In genomic region chr1:40556121-40556520, GRCh38 we compare ENCODE assay signal across 35 cellular contexts. TPM values are rescaled to one million over a fixed set of nuclear protein-coding genes. Genes with fewer than 3 reads are reported as not detected.
DNase-seq lines count a peak whose midpoint lies in the region; ATAC-seq, FAIRE-seq and TF ChIP-seq lines count a peak whose summit lies in the region.
"Had no signal": no experiment of that assay in that cellular context is flagged by ENCODE, and none has a peak within 500 bp of the region (broad histone marks: within the 10 kb centered on the region; RNA-seq: fewer than 3 reads in every experiment).

No MANE protein-coding gene starts in this region.

- ATAC-seq in HepG2 (no peak), right lobe of liver (no peak), A549 (no peak), IMR-90 (ENCODE audit: low read depth) (no peak), K562 (no peak), GM21529 (IDR thresholded peaks at IDR 0.05; ENCODE audit: unreplicated experiment) (no peak), HG03460 (IDR thresholded peaks at IDR 0.05; ENCODE audit: unreplicated experiment) (no peak)
- no peak for ATAC-seq in naive thymus-derived CD8-positive, alpha-beta T cell
- ATAC-seq: CD8-positive, alpha-beta T cell had no signal

- no peaks in the 10 kb centered on the region for H3K79me1 ChIP-seq in IMR-90 (ENCODE audit: low read depth in 1 of 2, low read length in 2 of 2)

- H4K91ac ChIP-seq in IMR-90 (ENCODE audit: insufficient read depth, low read depth, low read length): no peak overlapping the region

- H3K4ac ChIP-seq in IMR-90 (ENCODE audit: low read depth, low read length): no peak overlapping the region

- H4K8ac ChIP-seq in IMR-90 (ENCODE audit: low read depth in 2 of 2, low read length in 2 of 2): no peak overlapping the region

- no peak for DNase-seq in HepG2 (ENCODE audit: low spot score)
- DNase-seq in right lobe of liver: no peak
- DNase-seq in A549 (ENCODE audit: low read depth in 1 of 2, low spot score in 1 of 2): no peak
- DNase-seq in IMR-90: no peak
- no peak for DNase-seq in K562 (ENCODE audit: extremely low read depth in 1 of 4, low spot score in 3 of 4)
- DNase-seq in naive thymus-derived CD8-positive, alpha-beta T cell: no peak
- DNase-seq: 8988T; ACHN; AML-193; BE2C; C1 segment of cervical spinal cord; Caco-2; Calu3; CD4-positive, alpha-beta memory T cell; CD4-positive, alpha-beta T cell; CD4-positive, CD25-positive, alpha-beta regulatory T cell; CD8-positive, alpha-beta memory T cell; CD8-positive, alpha-beta T cell; COR-L47; DMS 273 treated with DMSO at 0.1 percent for 48 hours; DMS153; DMS53; DMS79; DMS79 treated with DMSO at 0.1 percent for 48 hours; DND-41; EL had no signal

- H3K18ac ChIP-seq in IMR-90 (ENCODE audit: low read depth, low read length): no peak overlapping the region

- H3K27ac Mint-ChIP-seq in naive thymus-derived CD8-positive, alpha-beta T cell: no peak overlapping the region
- H3K27ac Mint-ChIP-seq: B cell; CD14-positive monocyte; CD4-positive, alpha-beta memory T cell; CD4-positive, alpha-beta T cell; CD4-positive, CD25-positive, alpha-beta regulatory T cell; CD8-positive, alpha-beta memory T cell; CD8-positive, alpha-beta T cell had no signal

- no peaks in the 10 kb centered on the region for H3K36me3 Mint-ChIP-seq in naive thymus-derived CD8-positive, alpha-beta T cell
- H3K36me3 Mint-ChIP-seq: CD14-positive monocyte; CD4-positive, alpha-beta memory T cell; CD4-positive, CD25-positive, alpha-beta regulatory T cell; CD8-positive, alpha-beta memory T cell; CD8-positive, alpha-beta T cell had no signal

- H3K4me1 ChIP-seq in HepG2 (ENCODE audit: insufficient read depth, low read length): no peaks in the 10 kb centered on the region
- H3K4me1 ChIP-seq in right lobe of liver: no peaks in the 10 kb centered on the region
- no peaks in the 10 kb centered on the region for H3K4me1 ChIP-seq in A549
- no peaks in the 10 kb centered on the region for H3K4me1 ChIP-seq in IMR-90 (ENCODE audit: control insufficient read depth, insufficient read depth, low read length)
- H3K4me1 ChIP-seq in K562 (replicated peaks in 1 of 2; ENCODE audit: control insufficient read depth in 2 of 2, insufficient read depth in 2 of 2, low read length in 2 of 2): peaks cover 0 to 4% of the 10 kb centered on the region in 2 experiments; a peak in 1 of 5 replicates
- H3K4me1 ChIP-seq: BE2C; BLaER1; BLaER1 treated with 17β-estradiol and CSF1 and Interleukin-3, amounts not matched to agents 10 nM and 100 nM; Caco-2 had no signal

- H3K36me3 ChIP-seq in HepG2 (replicated peaks in 1 of 2; ENCODE audit: control insufficient read depth in 1 of 2, insufficient read depth in 2 of 2, low read length in 2 of 2): no peaks in the 10 kb centered on the region
- no peaks in the 10 kb centered on the region for H3K36me3 ChIP-seq in right lobe of liver
- no peaks in the 10 kb centered on the region for H3K36me3 ChIP-seq in IMR-90 (ENCODE audit: control insufficient read depth, insufficient read depth, low read length)
- H3K36me3 ChIP-seq in K562 (ENCODE audit: control insufficient read depth, insufficient read depth, low read length): no peaks in the 10 kb centered on the region
- H3K36me3 ChIP-seq: BE2C; BLaER1 treated with 17β-estradiol and CSF1 and Interleukin-3, amounts not matched to agents 10 nM and 100 nM had no signal

- H3K4me1 Mint-ChIP-seq in naive thymus-derived CD8-positive, alpha-beta T cell: no peaks in the 10 kb centered on the region
- H3K4me1 Mint-ChIP-seq: B cell; CD14-positive monocyte; CD4-positive, alpha-beta memory T cell; CD8-positive, alpha-beta memory T cell had no signal

- H3K9me3 ChIP-seq in HepG2 (ENCODE audit: low read length): no peaks in the 10 kb centered on the region
- H3K9me3 ChIP-seq in right lobe of liver: no peaks in the 10 kb centered on the region
- H3K9me3 ChIP-seq in A549: no peaks in the 10 kb centered on the region
- H3K9me3 ChIP-seq in IMR-90 (ENCODE audit: control insufficient read depth, insufficient read depth, low read length): no peaks in the 10 kb centered on the region
- no peaks in the 10 kb centered on the region for H3K9me3 ChIP-seq in K562 (replicated peaks; ENCODE audit: control insufficient read depth, insufficient read depth, low read depth, low read length)
- H3K9me3 ChIP-seq: BE2C, Caco-2 had no signal

- no peak overlapping the region for H2BK120ac ChIP-seq in IMR-90 (ENCODE audit: low read depth, low read length)

- no peak for TF ChIP-seq CTCF in HepG2 (CRISPR knock-in tag; IDR thresholded peaks at IDR 0.05)
- TF ChIP-seq CTCF in right lobe of liver (IDR thresholded peaks at IDR 0.05): no peak
- TF ChIP-seq CTCF in A549 (IDR thresholded peaks at IDR 0.05): no peak
- TF ChIP-seq CTCF in IMR-90 (conservative IDR thresholded peaks at IDR 0.05; ENCODE audit: low read depth, low read length): no peak
- no peak for TF ChIP-seq CTCF in K562 (IDR thresholded peaks at IDR 0.05 in 2 of 3, conservative IDR thresholded peaks at IDR 0.05 in 1 of 3; ENCODE audit: insufficient read depth in 2 of 3, low read depth in 1 of 3, low read length in 3 of 3)

- no peak overlapping the region for H2BK20ac ChIP-seq in IMR-90 (ENCODE audit: low read depth, low read length)

- in situ Hi-C loops in HepG2 (cut with HindIII; ENCODE audit: extremely low pct_ligation_motif_present, low pct_unique_long_range_greater_than_20kb) (no loop called here), IMR-90 (cut with MboI; ENCODE audit: low sequenced_read_pairs) (no loop called here), K562 (cut with MboI) (no loop called here)

- no peak overlapping the region for H3K14ac ChIP-seq in IMR-90 (replicated peaks; ENCODE audit: low read depth, low read length)

- no peak overlapping the region for H2BK15ac ChIP-seq in IMR-90 (ENCODE audit: low read depth, low read length)

- no peak for TF ChIP-seq EP300 in HepG2 (IDR thresholded peaks at IDR 0.05; ENCODE audit: low read depth in 2 of 2, low read length in 2 of 2)
- no peak for TF ChIP-seq EP300 in HepG2 (CRISPR knock-in tag; IDR thresholded peaks at IDR 0.05; ENCODE audit: borderline replicate concordance)
- TF ChIP-seq EP300 in A549 (IDR thresholded peaks at IDR 0.05): no peak
- no peak for TF ChIP-seq EP300 in K562 (IDR thresholded peaks at IDR 0.05; ENCODE audit: low read length)

- peaks cover 0 to 8% (median 2%) of the 10 kb centered on the region in 9 donors for H3K9me3 Mint-ChIP-seq in naive thymus-derived CD8-positive, alpha-beta T cell
- H3K9me3 Mint-ChIP-seq: CD4-positive, alpha-beta T cell; CD8-positive, alpha-beta T cell had no signal

- no peak overlapping the region for H3K9ac ChIP-seq in HepG2 (ENCODE audit: insufficient read depth, low read depth, low read length)
- H3K9ac ChIP-seq in IMR-90 (ENCODE audit: low read depth, low read length): no peak overlapping the region
- no peak overlapping the region for H3K9ac ChIP-seq in K562 (ENCODE audit: insufficient read depth in 1 of 2, low read depth in 2 of 2, low read length in 2 of 2)
- H3K9ac ChIP-seq: BLaER1; BLaER1 treated with 17β-estradiol and CSF1 and Interleukin-3, amounts not matched to agents 10 nM and 100 nM had no signal

- dilution Hi-C loops in IMR-90 (cut with HindIII; ENCODE audit: low sequenced_read_pairs, unreplicated experiment): no loop called here

- H3K56ac ChIP-seq in IMR-90 (ENCODE audit: extremely low read depth, insufficient read depth, low read length): no peak overlapping the region

- H3K27me3 ChIP-seq in HepG2 (ENCODE audit: control insufficient read depth in 1 of 2, insufficient read depth in 2 of 2, low read length in 2 of 2): no peaks in the 10 kb centered on the region
- no peaks in the 10 kb centered on the region for H3K27me3 ChIP-seq in right lobe of liver
- H3K27me3 ChIP-seq in IMR-90 (ENCODE audit: control insufficient read depth, insufficient read depth, low read length): no peaks in the 10 kb centered on the region
- no peaks in the 10 kb centered on the region; a peak in 1 of 5 replicates for H3K27me3 ChIP-seq in K562 (ENCODE audit: control insufficient read depth in 2 of 2, insufficient read depth in 2 of 2, low read length in 2 of 2)
- H3K27me3 ChIP-seq: BE2C; BLaER1; BLaER1 treated with 17β-estradiol and CSF1 and Interleukin-3, amounts not matched to agents 10 nM and 100 nM had no signal

- H3K79me2 ChIP-seq in HepG2 (ENCODE audit: insufficient read depth, low read length): no peaks in the 10 kb centered on the region
- no peaks in the 10 kb centered on the region for H3K79me2 ChIP-seq in K562 (ENCODE audit: control insufficient read depth, insufficient read depth, low read length)

- WGBS in HepG2 (ENCODE audit: low lambda C conversion rate): 85% methylated on average over 5 of the region's 5 CpGs
- WGBS in right lobe of liver (ENCODE audit: insufficient coverage, low coverage, low lambda C conversion rate, missing lambda C conversion rate): 93% methylated on average over 5 of the region's 5 CpGs
- 63% methylated on average over 5 of the region's 5 CpGs for WGBS in A549 (ENCODE audit: missing lambda C conversion rate)
- WGBS in IMR-90 (ENCODE audit: extremely low coverage in 2 of 2, insufficient read length in 1 of 2), 2 experiments: no CpG with 5 or more reads among the region's 5 CpGs
- WGBS in K562 (ENCODE audit: insufficient coverage, low coverage, missing lambda C conversion rate): 58% methylated on average over 5 of the region's 5 CpGs

- H3K9me1 ChIP-seq in IMR-90 (ENCODE audit: insufficient read depth, low read length) (no peaks in the 10 kb centered on the region), K562 (ENCODE audit: control insufficient read depth, insufficient read depth, low read length) (no peaks in the 10 kb centered on the region)

- TF ChIP-seq POLR2A in HepG2 (IDR thresholded peaks at IDR 0.05; ENCODE audit: insufficient read depth in 1 of 2, low read depth in 2 of 2, low read length in 2 of 2): no peak
- no peak for TF ChIP-seq POLR2A in right lobe of liver (IDR thresholded peaks at IDR 0.05)
- no peak for TF ChIP-seq POLR2A in A549 (IDR thresholded peaks at IDR 0.05; ENCODE audit: low read length)
- no peak for TF ChIP-seq POLR2A in IMR-90 (IDR thresholded peaks at IDR 0.05; ENCODE audit: low read depth, low read length)
- no peak for TF ChIP-seq POLR2A in K562 (conservative IDR thresholded peaks at IDR 0.05)

- no peak overlapping the region for H4K5ac ChIP-seq in IMR-90 (ENCODE audit: low read depth, low read length)

- H2AK5ac ChIP-seq in IMR-90 (ENCODE audit: low read depth, low read length): no peak overlapping the region

- H3K4me3 ChIP-seq in HepG2 (replicated peaks in 1 of 3; ENCODE audit: insufficient read depth in 1 of 3, low read depth in 2 of 3, low read length in 3 of 3) (no peak overlapping the region), right lobe of liver (no peak overlapping the region), A549 (no peak overlapping the region), IMR-90 (ENCODE audit: insufficient read depth, low read depth, low read length) (no peak overlapping the region), K562 (no peak overlapping the region)
- H3K4me3 ChIP-seq: BLaER1; BLaER1 treated with 17β-estradiol and CSF1 and Interleukin-3, amounts not matched to agents 10 nM and 100 nM had no signal

- H2BK5ac ChIP-seq in IMR-90 (ENCODE audit: low read depth, low read length, poor library complexity, severe bottlenecking): no peak overlapping the region

- H3K27ac ChIP-seq in HepG2 (ENCODE audit: extremely low read length, insufficient read depth, low read length): no peak overlapping the region
- no peak overlapping the region for H3K27ac ChIP-seq in right lobe of liver
- no peak overlapping the region for H3K27ac ChIP-seq in A549
- no peak overlapping the region for H3K27ac ChIP-seq in IMR-90 (ENCODE audit: insufficient read depth, low read length)
- no peak overlapping the region for H3K27ac ChIP-seq in K562 (ENCODE audit: extremely low read depth, low read depth, low read length)
- H3K27ac ChIP-seq: 22Rv1; BLaER1; BLaER1 treated with 17β-estradiol and CSF1 and Interleukin-3, amounts not matched to agents 10 nM and 100 nM; C4-2B had no signal

- no peak overlapping the region for H3K4me3 Mint-ChIP-seq in naive thymus-derived CD8-positive, alpha-beta T cell
- H3K4me3 Mint-ChIP-seq: B cell; CD14-positive monocyte; CD4-positive, alpha-beta memory T cell; CD4-positive, alpha-beta T cell; CD4-positive, CD25-positive, alpha-beta regulatory T cell; CD8-positive, alpha-beta memory T cell; CD8-positive, alpha-beta T cell had no signal

- no TSS peak for BruUV-seq in HepG2 (replicated peaks; lab: Mats Ljungman, UMichigan)
- no TSS peak for BruUV-seq in IMR-90 (replicated peaks; lab: Mats Ljungman, UMichigan)
- no TSS peak for BruUV-seq in K562 (replicated peaks; lab: Mats Ljungman, UMichigan)

- H3K27me3 Mint-ChIP-seq in naive thymus-derived CD8-positive, alpha-beta T cell: peaks cover 0 to 5% (median 1%) of the 10 kb centered on the region in 5 donors

- H4K20me1 ChIP-seq in HepG2 (ENCODE audit: insufficient read depth, low read length) (no peaks in the 10 kb centered on the region), IMR-90 (ENCODE audit: insufficient read depth, low read length) (no peaks in the 10 kb centered on the region), K562 (replicated peaks; ENCODE audit: control insufficient read depth, insufficient read depth, low read length) (no peaks in the 10 kb centered on the region)
- H4K20me1 ChIP-seq: BLaER1; BLaER1 treated with 17β-estradiol and CSF1 and Interleukin-3, amounts not matched to agents 10 nM and 100 nM had no signal

- TF ChIP-seq RAD21 in HepG2 (CRISPR knock-in tag; IDR thresholded peaks at IDR 0.05) (no peak), A549 (conservative IDR thresholded peaks at IDR 0.05 in 1 of 2, IDR thresholded peaks at IDR 0.05 in 1 of 2) (no peak), IMR-90 (IDR thresholded peaks at IDR 0.05; ENCODE audit: low read length) (no peak), K562 (CRISPR knock-in tag; conservative IDR thresholded peaks at IDR 0.05 in 1 of 2, IDR thresholded peaks at IDR 0.05 in 1 of 2) (no peak)

- CTCF ChIA-PET in HepG2 (lab: Yijun Ruan, JAX; ENCODE audit: low intra/inter-chr PET ratio, low total read pairs) (no interaction called here), A549 (lab: Yijun Ruan, JAX) (interaction anchor here (1.1 kb wide), 1 partner anchor 218 kb away, joined by 3 read pairs; no protein-coding TSS in a partner anchor), IMR-90 (lab: Yijun Ruan, JAX) (interaction anchor here (0.6 kb wide), 1 partner anchor 23 kb away, joined by 7 read pairs; no protein-coding TSS in a partner anchor), K562 (lab: Yijun Ruan, JAX; ENCODE audit: low intra/inter-chr PET ratio) (no interaction called here)

- H3K4me2 ChIP-seq in HepG2 (ENCODE audit: low read depth, low read length): no peak overlapping the region
- no peak overlapping the region for H3K4me2 ChIP-seq in A549
- H3K4me2 ChIP-seq in IMR-90 (ENCODE audit: low read depth, low read length): no peak overlapping the region
- H3K4me2 ChIP-seq in K562 (ENCODE audit: insufficient read depth, low read length): no peak overlapping the region
- H3K4me2 ChIP-seq: BLaER1; BLaER1 treated with 17β-estradiol and CSF1 and Interleukin-3, amounts not matched to agents 10 nM and 100 nM had no signal

- no peak overlapping the region for H3K23ac ChIP-seq in IMR-90 (ENCODE audit: low read depth, low read length)

- FAIRE-seq in HepG2 (lab: Jason Lieb, UNC) (no peak), A549 (lab: Jason Lieb, UNC) (no peak), K562 (lab: Jason Lieb, UNC) (no peak)
- FAIRE-seq: D721Med had no signal

- H2AK9ac ChIP-seq in IMR-90 (replicated peaks; ENCODE audit: low read depth, low read length, poor library complexity): no peak overlapping the region

- intact Hi-C loops in HepG2 (cut with micrococcal nuclease; ENCODE audit: unreplicated experiment) (no loop called here), right lobe of liver (cut with DNase I) (no loop called here), IMR-90 (cut with micrococcal nuclease) (no loop called here), K562 (cut with micrococcal nuclease) (no loop called here)

- no peak overlapping the region for H2AFZ ChIP-seq in HepG2 (ENCODE audit: low read length)
- no peak overlapping the region for H2AFZ ChIP-seq in IMR-90 (replicated peaks; ENCODE audit: low read length, poor library complexity)
- H2AFZ ChIP-seq in K562 (ENCODE audit: low read depth, low read length): no peak overlapping the region

- POLR2A ChIA-PET in HepG2 (lab: Yijun Ruan, JAX) (no interaction called here), A549 (lab: Yijun Ruan, JAX) (no interaction called here), IMR-90 (lab: Charles Lee; ENCODE audit: unreplicated experiment) (no interaction called here), K562 (lab: Yijun Ruan, JAX) (interaction anchor here (1.3 to 1.5 kb wide), 2 partner anchors 14 to 24 kb away, joined by 3 to 4 read pairs; no protein-coding TSS in a partner anchor)
- POLR2A ChIA-PET in naive thymus-derived CD8-positive, alpha-beta T cell (lab: Charles Lee): interaction anchor here (0.6 kb wide), 1 partner anchor 697 kb away, joined by 5 read pairs; no protein-coding TSS in a partner anchor

RNA-seq across cellular contexts. Expression of gene ZNF684, which starts 24.7 kb away (rescaled TPM):
- total RNA-seq in HepG2 (2016; rRNA removed; fragmentation: Illumina TruSeq; extraction: Trizol) (15.2 and 18.8 TPM in 2 replicates), right lobe of liver (10 to 100 TPM in 2 of 6 experiments, 1 to 10 TPM in 4; 6.0 to 11.0 (median 8.6) TPM), IMR-90 (2012; rRNA removed) (4.1 and 5.0 TPM in 2 replicates), K562 (2014; rRNA removed) (4.6 and 5.4 TPM in 2 replicates), K562 (2014; rRNA removed; fragmentation: Illumina TruSeq; extraction: Trizol) (6.7 and 7.8 TPM in 2 replicates), K562 (2015; rRNA removed; fragmentation: Illumina TruSeq; extraction: Trizol) (7.1 and 8.8 TPM in 2 replicates), K562 (2021) (4.3 and 4.8 TPM in 2 replicates)
- 3.7 and 4.1 TPM in 2 replicates for total RNA-seq in HepG2 (2016; cell fraction: cytosol; rRNA removed; fragmentation: Illumina TruSeq; extraction: Trizol; ENCODE audit: low read depth)
- total RNA-seq in HepG2 (2016; cell fraction: insoluble cytoplasmic fraction; rRNA removed; fragmentation: Illumina TruSeq; extraction: Trizol): 12.6 and 19.3 TPM in 2 replicates
- total RNA-seq in HepG2 (2016; cell fraction: membrane; rRNA removed; fragmentation: Illumina TruSeq; extraction: Trizol): 7.5 and 8.9 TPM in 2 replicates
- 8.7 and 15.6 TPM in 2 replicates for total RNA-seq in HepG2 (2016; cell fraction: nucleus; rRNA removed; fragmentation: Illumina TruSeq; extraction: Trizol)
- polyA plus RNA-seq in HepG2 (2011; rRNA removed) (6.3 and 6.5 TPM in 2 replicates), A549 (2011; rRNA removed) (2.8 and 4.0 TPM in 2 replicates), A549 (2017; fragmentation: RNase III; extraction: RNeasy Plus Mini Kit Qiagen cat#74134 plus additional on column Dnase treatment) (2.4 to 3.0 TPM (median 2.5 TPM) in 3 replicates), IMR-90 (2012; rRNA removed) (1.4 and 1.8 TPM in 2 replicates), K562 (2011; rRNA removed) (5.2 and 5.5 TPM in 2 replicates), K562 (2014; fragmentation: Illumina TruSeq; extraction: Trizol) (5.3 and 6.0 TPM in 2 replicates), K562 (2014; fragmentation: Nextera tagmentation; extraction: Ambion mirVana) (1 to 10 TPM; 5.3 to 6.1 TPM), K562 (2014; rRNA removed) (5.1 and 5.3 TPM in 2 replicates)
- 4.2 and 4.9 TPM in 2 replicates for polyA plus RNA-seq in HepG2 (2011; cell fraction: cytosol; rRNA removed)
- polyA plus RNA-seq in HepG2 (2011; cell fraction: nucleus; rRNA removed): 5.2 and 7.7 TPM in 2 replicates
- polyA plus RNA-seq in HepG2 (2012): 5.0 and 7.1 TPM in 2 replicates
- polyA plus RNA-seq in HepG2 (2016; cell fraction: cytosol; fragmentation: Illumina TruSeq; extraction: Trizol; ENCODE audit: low read depth): 0.60 and 0.77 TPM in 2 replicates
- 10.5 and 10.8 TPM in 2 replicates for polyA plus RNA-seq in HepG2 (2016; cell fraction: insoluble cytoplasmic fraction; fragmentation: Illumina TruSeq; extraction: Trizol; ENCODE audit: low read depth)
- 1.4 and 1.5 TPM in 2 replicates for polyA plus RNA-seq in HepG2 (2016; cell fraction: membrane; fragmentation: Illumina TruSeq; extraction: Trizol; ENCODE audit: low read depth)
- polyA plus RNA-seq in HepG2 (2016; cell fraction: nucleus; fragmentation: Illumina TruSeq; extraction: Trizol; ENCODE audit: insufficient read depth, low read depth): 14.7 and 15.9 TPM in 2 replicates
- 1.1 and 4.1 TPM in 2 replicates for polyA minus RNA-seq in HepG2 (2011; rRNA and poly(A)+ RNA removed; ENCODE audit: low replicate concordance)
- polyA minus RNA-seq in HepG2 (2011; cell fraction: cytosol; rRNA and poly(A)+ RNA removed): 4.4 and 6.0 TPM in 2 replicates
- 6.6 and 17.4 TPM in 2 replicates for polyA minus RNA-seq in HepG2 (2011; cell fraction: nucleus; rRNA and poly(A)+ RNA removed)
- 1.7 and 2.3 TPM in 2 replicates for polyA plus RNA-seq in A549 (2012; cell fraction: cytosol; rRNA removed)
- polyA plus RNA-seq in A549 (2012; cell fraction: nucleus; rRNA removed): 1.1 and 2.0 TPM in 2 replicates
- polyA minus RNA-seq in A549 (2011; rRNA and poly(A)+ RNA removed): 1.6 and 2.1 TPM in 2 replicates
- polyA plus RNA-seq in IMR-90 (2012; cell fraction: cytosol; rRNA removed): 0.37 and 1.4 TPM in 2 replicates
- 0.63 and 4.1 TPM in 2 replicates for polyA plus RNA-seq in IMR-90 (2012; cell fraction: nucleus; rRNA removed; ENCODE audit: low replicate concordance)
- total RNA-seq in K562 (2011; cell fraction: chromatin; rRNA removed; ENCODE audit: low replicate concordance): 8.1 and 18.7 TPM in 2 replicates
- total RNA-seq in K562 (2011; cell fraction: nucleolus; rRNA removed): 5.8 and 6.6 TPM in 2 replicates
- total RNA-seq in K562 (2011; cell fraction: nucleoplasm; rRNA removed): 6.8 and 11.0 TPM in 2 replicates
- 1.4 and 2.2 TPM in 2 replicates for polyA plus RNA-seq in K562 (2011; cell fraction: cytosol; rRNA removed)
- 5.3 and 8.2 TPM in 2 replicates for polyA plus RNA-seq in K562 (2011; cell fraction: nucleus; rRNA removed)
- polyA plus RNA-seq in K562 (2012): 4.3 and 4.7 TPM in 2 replicates
- 8.0 and 8.5 TPM in 2 replicates for polyA minus RNA-seq in K562 (2011; rRNA and poly(A)+ RNA removed)
- 2.0 and 2.4 TPM in 2 replicates for polyA minus RNA-seq in K562 (2011; cell fraction: cytosol; rRNA and poly(A)+ RNA removed)
- 1.9 and 6.1 TPM in 2 replicates for polyA minus RNA-seq in K562 (2011; cell fraction: nucleus; rRNA and poly(A)+ RNA removed)
- total RNA-seq in naive thymus-derived CD8-positive, alpha-beta T cell: 1 to 10 TPM; 5.7 TPM
- 1 to 10 TPM; 3.7 to 5.2 (median 4.2) TPM for polyA plus RNA-seq in naive thymus-derived CD8-positive, alpha-beta T cell

RNA-seq across cellular contexts. Expression of gene EXO5, which starts 47.6 kb away (rescaled TPM):
- 20.5 and 29.6 TPM in 2 replicates for total RNA-seq in HepG2 (2016; rRNA removed; fragmentation: Illumina TruSeq; extraction: Trizol)
- total RNA-seq in HepG2 (2016; cell fraction: cytosol; rRNA removed; fragmentation: Illumina TruSeq; extraction: Trizol; ENCODE audit: low read depth): 11.4 and 12.7 TPM in 2 replicates
- total RNA-seq in HepG2 (2016; cell fraction: insoluble cytoplasmic fraction; rRNA removed; fragmentation: Illumina TruSeq; extraction: Trizol): 20.3 and 25.9 TPM in 2 replicates
- 17.4 and 20.4 TPM in 2 replicates for total RNA-seq in HepG2 (2016; cell fraction: membrane; rRNA removed; fragmentation: Illumina TruSeq; extraction: Trizol)
- total RNA-seq in HepG2 (2016; cell fraction: nucleus; rRNA removed; fragmentation: Illumina TruSeq; extraction: Trizol): 13.8 and 19.7 TPM in 2 replicates
- polyA plus RNA-seq in HepG2 (2011; rRNA removed): 7.4 and 9.9 TPM in 2 replicates
- 6.0 and 7.8 TPM in 2 replicates for polyA plus RNA-seq in HepG2 (2011; cell fraction: cytosol; rRNA removed)
- polyA plus RNA-seq in HepG2 (2011; cell fraction: nucleus; rRNA removed): 12.7 and 15.3 TPM in 2 replicates
- 10.0 and 11.0 TPM in 2 replicates for polyA plus RNA-seq in HepG2 (2012)
- 2.0 TPM in 2 replicates for polyA plus RNA-seq in HepG2 (2016; cell fraction: cytosol; fragmentation: Illumina TruSeq; extraction: Trizol; ENCODE audit: low read depth)
- 22.8 and 23.7 TPM in 2 replicates for polyA plus RNA-seq in HepG2 (2016; cell fraction: insoluble cytoplasmic fraction; fragmentation: Illumina TruSeq; extraction: Trizol; ENCODE audit: low read depth)
- 4.2 and 4.4 TPM in 2 replicates for polyA plus RNA-seq in HepG2 (2016; cell fraction: membrane; fragmentation: Illumina TruSeq; extraction: Trizol; ENCODE audit: low read depth)
- polyA plus RNA-seq in HepG2 (2016; cell fraction: nucleus; fragmentation: Illumina TruSeq; extraction: Trizol; ENCODE audit: insufficient read depth, low read depth): 25.6 and 29.3 TPM in 2 replicates
- 6.6 and 10.1 TPM in 2 replicates for polyA minus RNA-seq in HepG2 (2011; rRNA and poly(A)+ RNA removed; ENCODE audit: low replicate concordance)
- polyA minus RNA-seq in HepG2 (2011; cell fraction: cytosol; rRNA and poly(A)+ RNA removed): 4.1 and 6.1 TPM in 2 replicates
- 12.4 and 14.7 TPM in 2 replicates for polyA minus RNA-seq in HepG2 (2011; cell fraction: nucleus; rRNA and poly(A)+ RNA removed)
- total RNA-seq in right lobe of liver: 1 to 10 TPM; 2.5 to 7.7 (median 3.9) TPM
- 4.6 and 5.7 TPM in 2 replicates for polyA plus RNA-seq in A549 (2011; rRNA removed)
- 2.9 and 3.2 TPM in 2 replicates for polyA plus RNA-seq in A549 (2012; cell fraction: cytosol; rRNA removed)
- 2.1 and 3.2 TPM in 2 replicates for polyA plus RNA-seq in A549 (2012; cell fraction: nucleus; rRNA removed)
- polyA plus RNA-seq in A549 (2017; fragmentation: RNase III; extraction: RNeasy Plus Mini Kit Qiagen cat#74134 plus additional on column Dnase treatment): 6.4 to 7.0 TPM (median 6.7 TPM) in 3 replicates
- polyA minus RNA-seq in A549 (2011; rRNA and poly(A)+ RNA removed): 3.2 and 4.8 TPM in 2 replicates
- total RNA-seq in IMR-90 (2012; rRNA removed): 11.1 and 13.1 TPM in 2 replicates
- polyA plus RNA-seq in IMR-90 (2012; rRNA removed): 6.5 and 7.8 TPM in 2 replicates
- polyA plus RNA-seq in IMR-90 (2012; cell fraction: cytosol; rRNA removed): 2.3 and 4.0 TPM in 2 replicates
- 2.9 and 10.4 TPM in 2 replicates for polyA plus RNA-seq in IMR-90 (2012; cell fraction: nucleus; rRNA removed; ENCODE audit: low replicate concordance)
- total RNA-seq in K562 (2011; cell fraction: chromatin; rRNA removed; ENCODE audit: low replicate concordance): 6.0 and 10.3 TPM in 2 replicates
- total RNA-seq in K562 (2011; cell fraction: nucleolus; rRNA removed): 5.3 and 5.5 TPM in 2 replicates
- 3.7 and 5.4 TPM in 2 replicates for total RNA-seq in K562 (2011; cell fraction: nucleoplasm; rRNA removed)
- 2.6 and 3.8 TPM in 2 replicates for total RNA-seq in K562 (2014; rRNA removed)
- total RNA-seq in K562 (2014; rRNA removed; fragmentation: Illumina TruSeq; extraction: Trizol): 2.7 and 2.9 TPM in 2 replicates
- total RNA-seq in K562 (2015; rRNA removed; fragmentation: Illumina TruSeq; extraction: Trizol): 2.3 and 2.8 TPM in 2 replicates
- 2.1 and 2.6 TPM in 2 replicates for total RNA-seq in K562 (2021)
- polyA plus RNA-seq in K562 (2011; rRNA removed): 2.0 and 3.3 TPM in 2 replicates
- 1.1 and 1.8 TPM in 2 replicates for polyA plus RNA-seq in K562 (2011; cell fraction: cytosol; rRNA removed)
- polyA plus RNA-seq in K562 (2011; cell fraction: nucleus; rRNA removed): 3.0 and 3.7 TPM in 2 replicates
- 3.0 and 3.7 TPM in 2 replicates for polyA plus RNA-seq in K562 (2012)
- polyA plus RNA-seq in K562 (2014; fragmentation: Illumina TruSeq; extraction: Trizol): 3.5 and 3.9 TPM in 2 replicates
- 1 to 10 TPM; 1.1 to 1.3 TPM for polyA plus RNA-seq in K562 (2014; fragmentation: Nextera tagmentation; extraction: Ambion mirVana)
- polyA plus RNA-seq in K562 (2014; rRNA removed): 3.8 and 4.3 TPM in 2 replicates
- polyA minus RNA-seq in K562 (2011; rRNA and poly(A)+ RNA removed): 4.3 and 4.4 TPM in 2 replicates
- polyA minus RNA-seq in K562 (2011; cell fraction: cytosol; rRNA and poly(A)+ RNA removed): 1.6 and 3.5 TPM in 2 replicates
- 2.3 and 4.3 TPM in 2 replicates for polyA minus RNA-seq in K562 (2011; cell fraction: nucleus; rRNA and poly(A)+ RNA removed)
- total RNA-seq in naive thymus-derived CD8-positive, alpha-beta T cell: 10 to 100 TPM; 10.8 to 13.3 TPM
- 1 to 10 TPM; 4.0 to 7.8 (median 4.5) TPM for polyA plus RNA-seq in naive thymus-derived CD8-positive, alpha-beta T cell

Comparison
In these comparisons a context has a peak if more than half of its experiments do, and no peak if none do; other contexts are left out.
1. CTCF ChIA-PET loops: an anchor here in A549 (1.1 kb wide) and IMR-90 (0.6 kb wide); none called in HepG2 and K562.
2. POLR2A ChIA-PET loops: an anchor here in K562 (1.3 to 1.5 kb wide) and naive thymus-derived CD8-positive, alpha-beta T cell (0.6 kb wide); none called in HepG2, A549 and IMR-90.
3. Of the 241 proteins assayed by ChIP-seq in both HepG2 and K562: peak only in HepG2: MAFF and MAFK; only in K562: MAFG; in both: none; in neither: 238.